8 cellular contexts compared by ENCODE assay signal in the genomic region with DNA sequence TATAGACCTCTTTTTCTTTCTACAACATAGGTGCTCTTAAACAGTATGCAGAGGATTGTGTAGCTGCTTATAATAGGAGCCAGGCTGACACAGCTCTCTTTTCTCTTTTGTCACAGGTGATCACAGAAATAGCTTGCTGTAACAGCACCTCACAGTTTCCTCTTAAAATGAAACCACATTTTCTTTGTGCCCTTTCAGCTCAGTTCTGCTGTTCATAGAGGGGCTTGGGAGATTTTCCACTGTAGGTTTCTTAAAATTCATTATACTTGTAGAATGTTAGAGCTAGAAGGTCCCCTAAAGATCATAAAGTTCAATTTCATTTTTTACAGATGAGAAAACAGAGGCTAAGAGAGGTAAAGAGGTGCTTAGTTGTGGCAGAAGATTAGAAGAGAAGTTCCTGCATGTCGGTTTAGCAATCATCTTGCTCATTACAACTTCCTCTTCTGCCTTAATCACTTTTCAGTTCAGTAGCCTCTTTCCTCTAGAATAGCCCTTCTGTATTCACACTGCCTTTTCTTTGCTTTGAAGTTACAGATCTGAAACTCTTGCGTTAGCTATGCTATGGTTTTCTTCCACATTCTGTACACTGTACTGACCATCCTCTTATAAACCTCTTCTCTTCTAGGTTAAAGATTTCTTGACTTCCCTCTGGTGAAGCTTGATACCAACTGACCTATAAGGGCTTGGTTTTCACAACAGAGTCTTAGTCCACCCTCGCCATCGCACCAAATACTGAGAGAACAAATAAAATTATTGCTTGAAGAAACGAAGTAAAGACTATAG. TPM values are rescaled to one million over a fixed set of nuclear protein-coding genes. Genes with fewer than 3 reads are reported as not detected.
DNase-seq lines count a peak whose midpoint lies in the region; ATAC-seq and TF ChIP-seq lines count a peak whose summit lies in the region.
"Had no signal": no experiment of that assay in that cellular context is flagged by ENCODE, and none has a peak within 500 bp of the region (broad histone marks: within the 10 kb centered on the region; RNA-seq: fewer than 3 reads in every experiment).

No MANE protein-coding gene starts in this region.

- POLR2A ChIA-PET in Caco-2 (lab: Charles Lee) = no interaction called here

- H3K4me3 Mint-ChIP-seq in natural killer cell treated with Interleukin-12 subunit alpha and Interleukin-12 subunit beta and Interleukin-15 and Interleukin-18, amount 100 ng/mL, for 72 hours = peak overlapping the region; percentile 87
- H3K4me3 Mint-ChIP-seq in Caco-2 (ENCODE audit: unreplicated experiment) = no peak overlapping the region

- H3K4me3 ChIP-seq in Caco-2 (ENCODE audit: low read depth, low read length) = no peak overlapping the region
- H3K4me3 ChIP-seq: SK-N-MC had no signal

- 0 out of 2 replicates have a peak, but pooled peaks cover 7% of the 10 kb centered on the region for H3K4me1 ChIP-seq in Caco-2

- H3K36me3 ChIP-seq in Caco-2 (ENCODE audit: control insufficient read depth, insufficient read depth, low read length) = no peaks in the 10 kb centered on the region

- no peak for TF ChIP-seq CTCF in Caco-2 (IDR thresholded peaks at IDR 0.05; ENCODE audit: insufficient read depth in 1 of 2, low read depth in 1 of 2, low read length in 1 of 2, severe bottlenecking in 1 of 2, unreplicated experiment in 1 of 2)

- no peaks in the 10 kb centered on the region for H3K9me3 ChIP-seq in Caco-2

- CTCF ChIA-PET in Caco-2 (lab: Charles Lee) = no interaction called here

- H3K27me3 ChIP-seq in Caco-2 (replicated peaks; ENCODE audit: control insufficient read depth, insufficient read depth, low read length) = no peaks in the 10 kb centered on the region

- no peaks in the 10 kb centered on the region for H3K27me3 Mint-ChIP-seq in natural killer cell treated with Interleukin-12 subunit alpha and Interleukin-12 subunit beta and Interleukin-15 and Interleukin-18, amount 100 ng/mL, for 72 hours
- H3K27me3 Mint-ChIP-seq in Caco-2 (ENCODE audit: insufficient read depth, unreplicated experiment) = no peaks in the 10 kb centered on the region

- H3K27ac Mint-ChIP-seq in natural killer cell treated with Interleukin-12 subunit alpha and Interleukin-12 subunit beta and Interleukin-15 and Interleukin-18, amount 100 ng/mL, for 72 hours = peak overlapping the region; percentile 88 to 98
- no peak overlapping the region for H3K27ac Mint-ChIP-seq in Caco-2 (ENCODE audit: unreplicated experiment)

- peaks cover 12% of the 10 kb centered on the region for H3K9me3 Mint-ChIP-seq in natural killer cell treated with Interleukin-12 subunit alpha and Interleukin-12 subunit beta and Interleukin-15 and Interleukin-18, amount 100 ng/mL, for 72 hours
- peaks cover 7% of the 10 kb centered on the region for H3K9me3 Mint-ChIP-seq in Caco-2 (ENCODE audit: unreplicated experiment)

- intact Hi-C loops in Caco-2 (cut with micrococcal nuclease; ENCODE audit: unreplicated experiment) = no loop called here

- peaks cover 77 to 90% of the 10 kb centered on the region in 2 donors for H3K4me1 Mint-ChIP-seq in natural killer cell treated with Interleukin-12 subunit alpha and Interleukin-12 subunit beta and Interleukin-15 and Interleukin-18, amount 100 ng/mL, for 72 hours (ENCODE audit: low read depth in 2 of 2)
- peaks cover 7% of the 10 kb centered on the region for H3K4me1 Mint-ChIP-seq in Caco-2 (ENCODE audit: low read depth, unreplicated experiment)

- peaks cover 50% of the 10 kb centered on the region for H3K36me3 Mint-ChIP-seq in natural killer cell treated with Interleukin-12 subunit alpha and Interleukin-12 subunit beta and Interleukin-15 and Interleukin-18, amount 100 ng/mL, for 72 hours
- H3K36me3 Mint-ChIP-seq in Caco-2 (ENCODE audit: insufficient read depth, unreplicated experiment) = peaks cover 17% of the 10 kb centered on the region

- ATAC-seq in GM19035 (IDR thresholded peaks at IDR 0.05; ENCODE audit: unreplicated experiment) (peak; percentile 44), HG02870 (IDR thresholded peaks at IDR 0.05; ENCODE audit: unreplicated experiment) (peak; percentile 39)
- ATAC-seq in natural killer cell treated with Interleukin-12 subunit alpha and Interleukin-12 subunit beta and Interleukin-15 and Interleukin-18, amount 100 ng/mL, for 72 hours = peak; percentile 53 to 62

- BruUV-seq in Caco-2 (replicated peaks; lab: Mats Ljungman, UMichigan) = no TSS peak

- DNase-seq in OCI-M1 (lab: John Stamatoyannopoulos, UW) (peak; percentile 81), ecto neural progenitor cell (ENCODE audit: low spot score) (no peak), Caco-2 (no peak), NCI-H345 (lab: John Stamatoyannopoulos, UW) (no peak)
- DNase-seq in natural killer cell treated with Interleukin-12 subunit alpha and Interleukin-12 subunit beta and Interleukin-15 and Interleukin-18, amount 100 ng/mL, for 72 hours (ENCODE audit: low spot score) = no peak

RNA-seq across cellular contexts. Expression of gene C21orf91, which starts 35.1 kb away (rescaled TPM):
- total RNA-seq in natural killer cell treated with Interleukin-12 subunit alpha and Interleukin-12 subunit beta and Interleukin-15 and Interleukin-18, amount 100 ng/mL, for 72 hours = 100 to 1,000 TPM in 1 of 2 donors, 10 to 100 TPM in 1; 61.0 to 101 TPM
- 16.2 and 16.9 TPM in 2 replicates for total RNA-seq in Caco-2 (2022)
